ENCODE assay signal across 1 cellular context in the genomic region with DNA sequence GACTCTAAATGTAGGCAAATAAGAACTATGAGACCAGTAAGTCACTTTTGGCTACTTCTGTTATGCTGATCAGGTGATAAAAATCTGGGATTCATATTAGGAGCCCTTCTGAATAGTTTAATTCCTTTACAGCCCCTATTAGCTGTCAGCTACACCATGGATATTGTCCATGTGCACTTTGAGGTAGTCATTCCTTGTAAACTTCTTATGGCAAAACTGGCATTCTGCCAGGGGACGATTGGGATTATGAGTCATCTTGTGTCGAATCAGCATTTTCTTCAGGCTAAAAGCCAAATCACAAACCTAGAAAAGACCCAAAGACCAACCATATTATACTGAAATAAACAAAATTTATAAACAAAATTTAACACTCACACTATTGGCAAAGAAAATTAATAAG.
TF ChIP-seq lines count a peak whose summit lies in the region.

No MANE protein-coding gene starts in this region.

TF ChIP-seq in HEK293, 187 proteins besides CTCF, POLR2A, EP300 and RAD21 (continued from another document):
- TF ChIP-seq, protein P1, sequence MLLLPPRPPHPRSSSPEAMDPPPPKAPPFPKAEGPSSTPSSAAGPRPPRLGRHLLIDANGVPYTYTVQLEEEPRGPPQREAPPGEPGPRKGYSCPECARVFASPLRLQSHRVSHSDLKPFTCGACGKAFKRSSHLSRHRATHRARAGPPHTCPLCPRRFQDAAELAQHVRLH (tag by site-specific recombination; IDR thresholded peaks at IDR 0.05) = no peak
- peak; percentile 91 for TF ChIP-seq ZNF660 (tag by site-specific recombination; IDR thresholded peaks at IDR 0.05)
- no peak for TF ChIP-seq ZNF791 (tag by site-specific recombination; IDR thresholded peaks at IDR 0.05)
- TF ChIP-seq ZNF184 (tag by site-specific recombination; IDR thresholded peaks at IDR 0.05) = peak; percentile 77
- no peak for TF ChIP-seq HOXC10 (CRISPR knock-in tag; IDR thresholded peaks at IDR 0.05)
- 0 out of 2 replicates have a peak, but pooled peaks have one; percentile 41 for TF ChIP-seq ZNF335 (tag by site-specific recombination; conservative IDR thresholded peaks at IDR 0.05)
- peak; percentile 43; the same call in 1 of the 2 replicates for TF ChIP-seq ZNF629 (tag by site-specific recombination; IDR thresholded peaks at IDR 0.05)
- peak; percentile 24; the same call in 1 of the 2 replicates for TF ChIP-seq SP7 (tag by site-specific recombination; IDR thresholded peaks at IDR 0.05)
- 0 out of 2 replicates have a peak, but pooled peaks have one; percentile 18 for TF ChIP-seq ZNF626 (tag by site-specific recombination; IDR thresholded peaks at IDR 0.05)
- peak; percentile 44; the same call in 1 of the 2 replicates for TF ChIP-seq KLF10 (tag by site-specific recombination; IDR thresholded peaks at IDR 0.05)
- no peak for TF ChIP-seq KLF9 (tag by site-specific recombination; IDR thresholded peaks at IDR 0.05; ENCODE audit: low read depth)
- TF ChIP-seq ZNF366 (tag by site-specific recombination; conservative IDR thresholded peaks at IDR 0.05) = 0 out of 2 replicates have a peak, but pooled peaks have one; percentile 17
- TF ChIP-seq, protein P2, sequence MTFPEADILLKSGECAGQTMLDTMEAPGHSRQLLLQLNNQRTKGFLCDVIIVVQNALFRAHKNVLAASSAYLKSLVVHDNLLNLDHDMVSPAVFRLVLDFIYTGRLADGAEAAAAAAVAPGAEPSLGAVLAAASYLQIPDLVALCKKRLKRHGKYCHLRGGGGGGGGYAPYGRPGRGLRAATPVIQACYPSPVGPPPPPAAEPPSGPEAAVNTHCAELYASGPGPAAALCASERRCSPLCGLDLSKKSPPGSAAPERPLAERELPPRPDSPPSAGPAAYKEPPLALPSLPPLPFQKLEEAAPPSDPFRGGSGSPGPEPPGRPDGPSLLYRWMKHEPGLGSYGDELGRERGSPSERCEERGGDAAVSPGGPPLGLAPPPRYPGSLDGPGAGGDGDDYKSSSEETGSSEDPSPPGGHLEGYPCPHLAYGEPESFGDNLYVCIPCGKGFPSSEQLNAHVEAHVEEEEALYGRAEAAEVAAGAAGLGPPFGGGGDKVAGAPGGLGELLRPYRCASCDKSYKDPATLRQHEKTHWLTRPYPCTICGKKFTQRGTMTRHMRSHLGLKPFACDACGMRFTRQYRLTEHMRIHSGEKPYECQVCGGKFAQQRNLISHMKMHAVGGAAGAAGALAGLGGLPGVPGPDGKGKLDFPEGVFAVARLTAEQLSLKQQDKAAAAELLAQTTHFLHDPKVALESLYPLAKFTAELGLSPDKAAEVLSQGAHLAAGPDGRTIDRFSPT (tag by site-specific recombination; IDR thresholded peaks at IDR 0.05) = 0 out of 2 replicates have a peak, but pooled peaks have one; percentile 33
